11 cellular contexts compared by ENCODE assay signal in the genomic region with DNA sequence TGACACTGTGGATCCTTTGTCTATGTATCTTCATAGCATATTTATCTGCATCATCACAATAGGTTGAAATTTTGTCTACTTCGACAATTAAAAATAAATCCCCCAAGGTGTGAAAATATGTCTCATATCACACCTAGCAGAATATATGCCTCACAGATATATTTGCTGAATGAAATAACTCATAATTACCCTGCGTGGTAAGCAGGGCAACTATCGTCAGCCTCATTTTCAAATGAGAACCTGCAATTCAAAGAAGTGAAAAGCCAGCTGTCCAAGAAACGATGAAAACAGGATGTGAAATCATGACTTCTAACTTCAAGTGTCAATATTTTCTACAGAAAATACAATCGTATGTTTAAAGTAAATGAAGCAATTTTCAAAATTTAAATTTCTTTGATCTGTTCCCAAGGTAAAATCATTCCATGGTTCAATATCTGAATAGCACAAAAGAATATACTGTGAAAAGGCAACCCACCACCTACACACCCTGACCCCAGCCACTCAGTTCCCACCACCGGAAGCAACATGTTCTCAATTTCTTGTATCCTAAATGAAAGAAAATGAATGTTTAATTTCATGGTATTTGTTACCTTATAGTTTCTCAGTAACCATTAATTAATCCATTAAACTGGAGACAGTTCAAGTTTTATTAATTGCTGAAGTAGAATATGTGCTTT. TPM values are rescaled to one million over a fixed set of nuclear protein-coding genes. Genes with fewer than 3 reads are reported as not detected.
A peak's percentile ranks its signal among the peaks of the same experiment; 100 is the strongest.
DNase-seq lines count a peak whose midpoint lies in the region; ATAC-seq and TF ChIP-seq lines count a peak whose summit lies in the region.
"Had no signal": no experiment of that assay in that cellular context is flagged by ENCODE, and none has a peak within 500 bp of the region (broad histone marks: within the 10 kb centered on the region; RNA-seq: fewer than 3 reads in every experiment).

No MANE protein-coding gene starts in this region.

- H3K4me2 ChIP-seq in SK-N-SH = no peak overlapping the region
- no peak overlapping the region for H3K4me2 ChIP-seq in GM23248 (ENCODE audit: unreplicated experiment)

- H3K9me3 Mint-ChIP-seq in CD8-positive, alpha-beta memory T cell = no peaks in the 10 kb centered on the region

- no peaks in the 10 kb centered on the region for H3K27me3 ChIP-seq in CD8-positive, alpha-beta memory T cell (ENCODE audit: insufficient read depth, low read length, poor library complexity, severe bottlenecking)
- no peaks in the 10 kb centered on the region for H3K27me3 ChIP-seq in SK-N-SH (ENCODE audit: insufficient read depth)
- no peaks in the 10 kb centered on the region for H3K27me3 ChIP-seq in GM23248 (replicated peaks; ENCODE audit: insufficient read depth)

- CTCF ChIA-PET in CD8-positive, alpha-beta memory T cell (lab: Charles Lee) = no interaction called here
- CTCF ChIA-PET in SK-N-SH (lab: Yijun Ruan, JAX) = no interaction called here

- H3K9me2 ChIP-seq in SK-N-SH (no peaks in the 10 kb centered on the region), GM23248 (ENCODE audit: insufficient read depth) (no peaks in the 10 kb centered on the region)

- H3K27me3 Mint-ChIP-seq in CD8-positive, alpha-beta memory T cell = no peaks in the 10 kb centered on the region
- no peaks in the 10 kb centered on the region for H3K27me3 Mint-ChIP-seq in T-helper 17 cell

- H3K4me3 Mint-ChIP-seq in CD8-positive, alpha-beta memory T cell = peak overlapping the region in 4 of 7 donors; percentile 29 to 52 (median 44)
- no peak overlapping the region for H3K4me3 Mint-ChIP-seq in T-helper 17 cell

- no peak for TF ChIP-seq EP300 in SK-N-SH (IDR thresholded peaks at IDR 0.05; ENCODE audit: borderline replicate concordance in 1 of 2, low read depth in 1 of 2, low read length in 1 of 2)

- no peak for TF ChIP-seq RAD21 in SK-N-SH (IDR thresholded peaks at IDR 0.05; ENCODE audit: low read length)

- H3K4me1 Mint-ChIP-seq in CD8-positive, alpha-beta memory T cell = peaks cover 31 to 67% (median 53%) of the 10 kb centered on the region in 3 donors
- H3K4me1 Mint-ChIP-seq in T-helper 17 cell = peaks cover 16% of the 10 kb centered on the region

- DNase-seq in CD8-positive, alpha-beta memory T cell = no peak
- no peak for DNase-seq in T-helper 17 cell
- no peak for DNase-seq in DMS53 (lab: John Stamatoyannopoulos, UW)
- DNase-seq in GDM1 (lab: John Stamatoyannopoulos, UW) = no peak
- DNase-seq in SK-N-SH = no peak
- DNase-seq in GM23248 = no peak
- DNase-seq: activated CD4-positive, alpha-beta T cell treated with anti-CD3 and anti-CD28 coated beads for 1 hour; amygdala had no signal

- 96% methylated on average over 6 of the region's 6 CpGs for WGBS in SK-N-SH (ENCODE audit: low lambda C conversion rate)
- WGBS in GM23248 (ENCODE audit: low coverage in 1 of 2, low lambda C conversion rate in 2 of 2, missing lambda C conversion rate in 2 of 2), 2 experiments = 91 to 93% methylated on average over 6 of the region's 6 CpGs

- H3F3A ChIP-seq in SK-N-SH (replicated peaks; ENCODE audit: insufficient read depth) (no peaks in the 10 kb centered on the region), GM23248 (ENCODE audit: insufficient read depth) (no peaks in the 10 kb centered on the region)

- no peak overlapping the region for H3K27ac ChIP-seq in CD8-positive, alpha-beta memory T cell (ENCODE audit: low read depth, low read length)
- no peak overlapping the region for H3K27ac ChIP-seq in SK-N-SH (ENCODE audit: low read depth in 2 of 2, low read length in 1 of 2)
- no peak overlapping the region for H3K27ac ChIP-seq in GM23248

- H3K27ac Mint-ChIP-seq in CD8-positive, alpha-beta memory T cell = peak overlapping the region; percentile 1 to 87 (median 48)
- peak overlapping the region; percentile 34 for H3K27ac Mint-ChIP-seq in T-helper 17 cell

- in situ Hi-C loops in GM23248 (cut with MboI) = no loop called here

- no peaks in the 10 kb centered on the region for H3K9me3 ChIP-seq in CD8-positive, alpha-beta memory T cell (ENCODE audit: low read length)
- H3K9me3 ChIP-seq in T-helper 17 cell (ENCODE audit: control insufficient read depth, low read length, poor library complexity, severe bottlenecking) = no peaks in the 10 kb centered on the region
- no peaks in the 10 kb centered on the region for H3K9me3 ChIP-seq in SK-N-SH
- no peaks in the 10 kb centered on the region for H3K9me3 ChIP-seq in GM23248 (ENCODE audit: low read depth)

- H3K9ac ChIP-seq in SK-N-SH = no peak overlapping the region
- no peak overlapping the region for H3K9ac ChIP-seq in GM23248

- H3K79me2 ChIP-seq in SK-N-SH (ENCODE audit: insufficient read depth) = peaks cover 89% of the 10 kb centered on the region
- H3K79me2 ChIP-seq in GM23248 (ENCODE audit: insufficient read depth) = peaks cover 98% of the 10 kb centered on the region

- POLR2A ChIA-PET in CD8-positive, alpha-beta memory T cell (lab: Charles Lee) = no interaction called here
- POLR2A ChIA-PET in SK-N-SH (lab: Yijun Ruan, JAX) = no interaction called here

- no peaks in the 10 kb centered on the region for H3K4me1 ChIP-seq in CD8-positive, alpha-beta memory T cell (ENCODE audit: insufficient read depth, low read length)
- no peaks in the 10 kb centered on the region for H3K4me1 ChIP-seq in SK-N-SH (ENCODE audit: control insufficient read depth in 1 of 2, insufficient read depth in 2 of 2, low read depth in 1 of 2, low read length in 1 of 2)
- H3K4me1 ChIP-seq in GM23248 (ENCODE audit: insufficient read depth) = no peaks in the 10 kb centered on the region

- no peak overlapping the region for H3K4me3 ChIP-seq in CD8-positive, alpha-beta memory T cell (ENCODE audit: low read length)
- no peak overlapping the region for H3K4me3 ChIP-seq in SK-N-SH (ENCODE audit: low read depth in 2 of 2, low read length in 1 of 2)
- H3K4me3 ChIP-seq in GM23248 = no peak overlapping the region

- ATAC-seq in GM19043 (IDR thresholded peaks at IDR 0.05; ENCODE audit: low read depth, unreplicated experiment) (peak; percentile 73), HG02885 (IDR thresholded peaks at IDR 0.05; ENCODE audit: poor library complexity, unreplicated experiment) (peak; percentile 53), T-helper 17 cell (peak; percentile 42)
- ATAC-seq: HCT116 had no signal

- H3K36me3 Mint-ChIP-seq in CD8-positive, alpha-beta memory T cell = peaks cover 0 to 5% (median 2%) of the 10 kb centered on the region in 3 donors
- no peaks in the 10 kb centered on the region for H3K36me3 Mint-ChIP-seq in T-helper 17 cell (ENCODE audit: low read depth)

- H4K20me1 ChIP-seq in SK-N-SH (ENCODE audit: insufficient read depth) (peaks cover 38% of the 10 kb centered on the region), GM23248 (ENCODE audit: insufficient read depth) (no peaks in the 10 kb centered on the region)

- TF ChIP-seq CTCF in SK-N-SH (IDR thresholded peaks at IDR 0.05) = no peak

- no peaks in the 10 kb centered on the region for H3K36me3 ChIP-seq in CD8-positive, alpha-beta memory T cell (ENCODE audit: insufficient read depth, low read length)
- H3K36me3 ChIP-seq in SK-N-SH (replicated peaks in 1 of 2; ENCODE audit: control insufficient read depth in 1 of 2, insufficient read depth in 2 of 2, low read length in 1 of 2) (peaks cover 2 to 8% of the 10 kb centered on the region in 2 experiments), GM23248 (ENCODE audit: low read depth) (no peaks in the 10 kb centered on the region)

- H2AFZ ChIP-seq in SK-N-SH (ENCODE audit: low read depth) = no peak overlapping the region
- H2AFZ ChIP-seq in GM23248 = no peak overlapping the region

TF ChIP-seq in SK-N-SH, 30 proteins besides CTCF, POLR2A, EP300 and RAD21:
- TF ChIP-seq JUND (IDR thresholded peaks at IDR 0.05) (no peak), ELF1 (IDR thresholded peaks at IDR 0.05) (no peak), TEAD4 (IDR thresholded peaks at IDR 0.05; ENCODE audit: borderline replicate concordance, insufficient read depth) (no peak), EZH2phosphoT487 (IDR thresholded peaks at IDR 0.05; ENCODE audit: borderline replicate concordance, low read depth) (no peak), CHD2 (IDR thresholded peaks at IDR 0.05; ENCODE audit: low read length, partially characterized antibody) (no peak), TAF1 (IDR thresholded peaks at IDR 0.05; ENCODE audit: borderline replicate concordance, low read depth, low read length) (no peak), SIN3A (IDR thresholded peaks at IDR 0.05; ENCODE audit: borderline replicate concordance, low read depth, low read length) (no peak), POLR2AphosphoS5 (IDR thresholded peaks at IDR 0.05; ENCODE audit: low read depth, low read length) (no peak), RXRA (IDR thresholded peaks at IDR 0.05; ENCODE audit: borderline replicate concordance, low read depth) (no peak), MEF2A (IDR thresholded peaks at IDR 0.05; ENCODE audit: borderline replicate concordance, low read depth) (no peak)
- TF ChIP-seq, protein P1, sequence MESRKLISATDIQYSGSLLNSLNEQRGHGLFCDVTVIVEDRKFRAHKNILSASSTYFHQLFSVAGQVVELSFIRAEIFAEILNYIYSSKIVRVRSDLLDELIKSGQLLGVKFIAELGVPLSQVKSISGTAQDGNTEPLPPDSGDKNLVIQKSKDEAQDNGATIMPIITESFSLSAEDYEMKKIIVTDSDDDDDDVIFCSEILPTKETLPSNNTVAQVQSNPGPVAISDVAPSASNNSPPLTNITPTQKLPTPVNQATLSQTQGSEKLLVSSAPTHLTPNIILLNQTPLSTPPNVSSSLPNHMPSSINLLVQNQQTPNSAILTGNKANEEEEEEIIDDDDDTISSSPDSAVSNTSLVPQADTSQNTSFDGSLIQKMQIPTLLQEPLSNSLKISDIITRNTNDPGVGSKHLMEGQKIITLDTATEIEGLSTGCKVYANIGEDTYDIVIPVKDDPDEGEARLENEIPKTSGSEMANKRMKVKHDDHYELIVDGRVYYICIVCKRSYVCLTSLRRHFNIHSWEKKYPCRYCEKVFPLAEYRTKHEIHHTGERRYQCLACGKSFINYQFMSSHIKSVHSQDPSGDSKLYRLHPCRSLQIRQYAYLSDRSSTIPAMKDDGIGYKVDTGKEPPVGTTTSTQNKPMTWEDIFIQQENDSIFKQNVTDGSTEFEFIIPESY (IDR thresholded peaks at IDR 0.05; ENCODE audit: borderline replicate concordance, low read depth) = no peak

RNA-seq across cellular contexts. Expression of a gene that starts 57.1 kb away (rescaled TPM):
- 100 to 1,000 TPM; 237 to 239 TPM for total RNA-seq in CD8-positive, alpha-beta memory T cell
- polyA plus RNA-seq in CD8-positive, alpha-beta memory T cell = 193 TPM
- 10 to 100 TPM; 80.0 to 91.6 TPM for total RNA-seq in T-helper 17 cell
- polyA plus RNA-seq in SK-N-SH (2012; rRNA removed) (142 and 199 TPM in 2 replicates), GM23248 (2016; fragmentation: Nextera tagmentation; extraction: Ambion mirVana) (235 and 257 TPM in 2 replicates)
- polyA plus RNA-seq in SK-N-SH (2012; cell fraction: cytosol; rRNA removed) = 233 and 412 TPM in 2 replicates
- polyA plus RNA-seq in SK-N-SH (2012; cell fraction: nucleus; rRNA removed) = 49.2 and 52.3 TPM in 2 replicates
- total RNA-seq in GM23248 (2014; rRNA removed; shearing (Covaris generic)) = 60.1 and 81.2 TPM in 2 replicates
